1 cellular context compared by ENCODE assay signal in the genomic region with DNA sequence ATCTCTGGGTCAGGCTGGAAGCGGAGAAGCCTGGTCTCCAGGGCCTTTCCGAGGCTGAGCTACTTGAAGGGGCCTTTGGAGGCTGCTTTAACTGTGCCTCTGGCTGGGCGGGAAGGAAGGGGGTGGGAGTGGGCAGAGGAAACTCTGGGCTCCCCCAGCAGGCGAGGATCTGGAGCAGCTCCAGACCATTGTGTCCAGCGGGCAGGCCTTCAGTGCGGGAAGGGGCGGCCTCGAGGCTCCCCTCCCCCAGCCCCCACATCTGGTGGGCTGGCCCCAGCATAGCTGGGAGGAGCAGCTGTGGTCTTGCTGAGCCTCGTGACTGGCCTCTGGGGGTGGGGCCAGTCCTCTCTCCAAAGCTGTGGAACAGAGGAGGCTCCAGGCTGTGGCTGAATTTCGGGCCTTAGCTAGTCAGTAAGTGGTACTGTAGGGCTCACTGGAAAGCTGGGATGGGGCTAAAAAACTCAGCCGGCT.
TF ChIP-seq lines count a peak whose summit lies in the region.

No MANE protein-coding gene starts in this region.

TF ChIP-seq in K562, 482 proteins besides CTCF, POLR2A, EP300 and RAD21 (continued from another document):
- no peak for TF ChIP-seq FOS (IDR thresholded peaks at IDR 0.05; ENCODE audit: extremely low read depth, insufficient read length)
- TF ChIP-seq, protein P1, sequence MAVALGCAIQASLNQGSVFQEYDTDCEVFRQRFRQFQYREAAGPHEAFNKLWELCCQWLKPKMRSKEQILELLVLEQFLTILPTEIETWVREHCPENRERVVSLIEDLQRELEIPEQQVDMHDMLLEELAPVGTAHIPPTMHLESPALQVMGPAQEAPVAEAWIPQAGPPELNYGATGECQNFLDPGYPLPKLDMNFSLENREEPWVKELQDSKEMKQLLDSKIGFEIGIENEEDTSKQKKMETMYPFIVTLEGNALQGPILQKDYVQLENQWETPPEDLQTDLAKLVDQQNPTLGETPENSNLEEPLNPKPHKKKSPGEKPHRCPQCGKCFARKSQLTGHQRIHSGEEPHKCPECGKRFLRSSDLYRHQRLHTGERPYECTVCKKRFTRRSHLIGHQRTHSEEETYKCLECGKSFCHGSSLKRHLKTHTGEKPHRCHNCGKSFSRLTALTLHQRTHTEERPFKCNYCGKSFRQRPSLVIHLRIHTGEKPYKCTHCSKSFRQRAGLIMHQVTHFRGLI (CRISPR knock-in tag; IDR thresholded peaks at IDR 0.05), result no peak
- TF ChIP-seq FUS (optimal IDR thresholded peaks at IDR 0.05; ENCODE audit: low read depth, low read length), result no peak
- TF ChIP-seq EZH2 (IDR thresholded peaks at IDR 0.05; ENCODE audit: borderline replicate concordance, low read depth, low read length), result no peak
- no peak for TF ChIP-seq SP2 (IDR thresholded peaks at IDR 0.05; ENCODE audit: extremely low read depth, low read depth, low read length, poor library complexity, severe bottlenecking)
- TF ChIP-seq, protein P2, sequence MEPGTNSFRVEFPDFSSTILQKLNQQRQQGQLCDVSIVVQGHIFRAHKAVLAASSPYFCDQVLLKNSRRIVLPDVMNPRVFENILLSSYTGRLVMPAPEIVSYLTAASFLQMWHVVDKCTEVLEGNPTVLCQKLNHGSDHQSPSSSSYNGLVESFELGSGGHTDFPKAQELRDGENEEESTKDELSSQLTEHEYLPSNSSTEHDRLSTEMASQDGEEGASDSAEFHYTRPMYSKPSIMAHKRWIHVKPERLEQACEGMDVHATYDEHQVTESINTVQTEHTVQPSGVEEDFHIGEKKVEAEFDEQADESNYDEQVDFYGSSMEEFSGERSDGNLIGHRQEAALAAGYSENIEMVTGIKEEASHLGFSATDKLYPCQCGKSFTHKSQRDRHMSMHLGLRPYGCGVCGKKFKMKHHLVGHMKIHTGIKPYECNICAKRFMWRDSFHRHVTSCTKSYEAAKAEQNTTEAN (CRISPR knock-in tag; IDR thresholded peaks at IDR 0.05), result no peak
- no peak for TF ChIP-seq ZNF436 (CRISPR knock-in tag; IDR thresholded peaks at IDR 0.05)
- TF ChIP-seq SIN3A (IDR thresholded peaks at IDR 0.05; ENCODE audit: borderline replicate concordance in 2 of 2, control insufficient read depth in 1 of 2, low read depth in 2 of 2, low read length in 2 of 2), result no peak
- TF ChIP-seq ZNF444 (CRISPR knock-in tag; IDR thresholded peaks at IDR 0.05), result no peak
- no peak for TF ChIP-seq U2AF1 (optimal IDR thresholded peaks at IDR 0.05; ENCODE audit: low read depth, low read length)
- TF ChIP-seq SP1 (CRISPR knock-in tag; IDR thresholded peaks at IDR 0.05), result no peak
- no peak for TF ChIP-seq ZNF212 (CRISPR knock-in tag; IDR thresholded peaks at IDR 0.05)
- TF ChIP-seq DACH1 (IDR thresholded peaks at IDR 0.05; ENCODE audit: partially characterized antibody), result no peak
- TF ChIP-seq, protein P3, sequence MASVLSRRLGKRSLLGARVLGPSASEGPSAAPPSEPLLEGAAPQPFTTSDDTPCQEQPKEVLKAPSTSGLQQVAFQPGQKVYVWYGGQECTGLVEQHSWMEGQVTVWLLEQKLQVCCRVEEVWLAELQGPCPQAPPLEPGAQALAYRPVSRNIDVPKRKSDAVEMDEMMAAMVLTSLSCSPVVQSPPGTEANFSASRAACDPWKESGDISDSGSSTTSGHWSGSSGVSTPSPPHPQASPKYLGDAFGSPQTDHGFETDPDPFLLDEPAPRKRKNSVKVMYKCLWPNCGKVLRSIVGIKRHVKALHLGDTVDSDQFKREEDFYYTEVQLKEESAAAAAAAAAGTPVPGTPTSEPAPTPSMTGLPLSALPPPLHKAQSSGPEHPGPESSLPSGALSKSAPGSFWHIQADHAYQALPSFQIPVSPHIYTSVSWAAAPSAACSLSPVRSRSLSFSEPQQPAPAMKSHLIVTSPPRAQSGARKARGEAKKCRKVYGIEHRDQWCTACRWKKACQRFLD (CRISPR knock-in tag; IDR thresholded peaks at IDR 0.05), result 0 out of 2 replicates have a peak, but pooled peaks have one; percentile 19
- TF ChIP-seq PHB (CRISPR knock-in tag; IDR thresholded peaks at IDR 0.05), result no peak
- no peak for TF ChIP-seq TBL1XR1 (IDR thresholded peaks at IDR 0.05; ENCODE audit: low read length in 2 of 2)
